In the genomic region with DNA sequence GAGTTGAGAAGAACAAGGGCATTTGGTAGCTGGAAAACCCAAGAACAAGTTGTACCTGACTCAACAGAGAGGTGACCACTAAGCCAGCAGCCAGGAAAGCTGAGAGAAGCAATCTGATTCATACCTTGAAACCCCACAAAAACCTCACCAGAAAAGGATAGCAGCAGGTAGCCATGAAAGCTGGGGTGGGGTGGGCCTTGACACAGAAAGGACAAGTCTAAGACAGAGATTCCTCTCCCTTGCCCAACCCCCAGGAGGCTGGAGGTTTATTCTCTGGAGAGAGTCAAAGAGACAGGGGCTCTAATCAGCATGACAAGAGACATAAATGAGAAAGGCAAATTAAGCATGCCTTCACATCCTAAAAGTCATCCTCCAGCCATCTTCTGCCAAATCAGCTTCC, we compare ENCODE assay signal across 16 cellular contexts.
DNase-seq lines count a peak whose midpoint lies in the region; ATAC-seq, FAIRE-seq and TF ChIP-seq lines count a peak whose summit lies in the region.
"Had no signal": no experiment of that assay in that cellular context is flagged by ENCODE, and none has a peak within 500 bp of the region (broad histone marks: within the 10 kb centered on the region; RNA-seq: fewer than 3 reads in every experiment).

No MANE protein-coding gene starts in this region.

- intact Hi-C loops in HepG2 (cut with micrococcal nuclease; ENCODE audit: unreplicated experiment), result no loop called here

- H3K27me3 ChIP-seq in mesendoderm (ENCODE audit: insufficient read depth, low read length, poor library complexity) (no peaks in the 10 kb centered on the region), tibial nerve (no peaks in the 10 kb centered on the region), HepG2 (ENCODE audit: control insufficient read depth in 1 of 2, insufficient read depth in 2 of 2, low read length in 2 of 2) (no peaks in the 10 kb centered on the region)
- H3K27me3 ChIP-seq: BLaER1 had no signal

- FAIRE-seq in RCC 7860 (lab: Jason Lieb, UNC) (no peak), HepG2 (lab: Jason Lieb, UNC) (no peak)
- FAIRE-seq: endometrium, G401.6, small intestine had no signal

- H3K79me1 ChIP-seq in mesendoderm (ENCODE audit: low read length), result peaks cover 8% of the 10 kb centered on the region

- CTCF ChIA-PET in HepG2 (lab: Yijun Ruan, JAX; ENCODE audit: low intra/inter-chr PET ratio, low total read pairs), result no interaction called here

- H3K36me3 ChIP-seq in mesendoderm (ENCODE audit: control insufficient read depth, insufficient read depth, low read length) (no peaks in the 10 kb centered on the region), tibial nerve (no peaks in the 10 kb centered on the region), HepG2 (replicated peaks in 1 of 2; ENCODE audit: control insufficient read depth in 1 of 2, insufficient read depth in 2 of 2, low read length in 2 of 2) (no peaks in the 10 kb centered on the region)
- H3K36me3 ChIP-seq: BLaER1 had no signal

- no peak overlapping the region for H3K56ac ChIP-seq in mesendoderm (ENCODE audit: low read length)

- H3K27ac ChIP-seq in mesendoderm (ENCODE audit: low read depth, low read length) (no peak overlapping the region), tibial nerve (peak overlapping the region in 2 of 4 donors; percentile 61 to 81), HepG2 (ENCODE audit: extremely low read length, insufficient read depth, low read length) (no peak overlapping the region)
- H3K27ac ChIP-seq: BLaER1 had no signal

- H4K20me1 ChIP-seq in HepG2 (ENCODE audit: insufficient read depth, low read length), result no peaks in the 10 kb centered on the region
- H4K20me1 ChIP-seq: BLaER1 had no signal

- no peak for TF ChIP-seq RAD21 in HepG2 (CRISPR knock-in tag; IDR thresholded peaks at IDR 0.05)

- TF ChIP-seq EP300 in tibial nerve (IDR thresholded peaks at IDR 0.05), result no peak
- TF ChIP-seq EP300 in HepG2 (IDR thresholded peaks at IDR 0.05; ENCODE audit: low read depth in 2 of 2, low read length in 2 of 2), result no peak
- no peak for TF ChIP-seq EP300 in HepG2 (CRISPR knock-in tag; IDR thresholded peaks at IDR 0.05; ENCODE audit: borderline replicate concordance)

- DNase-seq in RCC 7860 (ENCODE audit: low spot score) (peak; percentile 29), mesendoderm (peak; percentile 47), NCI-H2029 treated with DMSO at 0.1 percent for 48 hours (lab: John Stamatoyannopoulos, UW) (no peak), tibial nerve (ENCODE audit: low spot score in 2 of 2) (no peak), HepG2 (ENCODE audit: low spot score) (no peak)
- DNase-seq: NCI-H1417, NCI-H524 treated with DMSO at 0.1 percent for 48 hours, small intestine, T-helper 2 cell had no signal

- H3K79me2 ChIP-seq in mesendoderm (ENCODE audit: control insufficient read depth, insufficient read depth, low read length), result peaks cover 33% of the 10 kb centered on the region
- no peaks in the 10 kb centered on the region for H3K79me2 ChIP-seq in HepG2 (ENCODE audit: insufficient read depth, low read length)

- no peak overlapping the region for H4K5ac ChIP-seq in mesendoderm (ENCODE audit: low read length)

- H3K4me2 ChIP-seq in mesendoderm (ENCODE audit: low read length), result no peak overlapping the region
- H3K4me2 ChIP-seq in HepG2 (ENCODE audit: low read depth, low read length), result no peak overlapping the region
- H3K4me2 ChIP-seq: BLaER1 had no signal

- H3K9ac ChIP-seq in mesendoderm (ENCODE audit: low read length), result no peak overlapping the region
- no peak overlapping the region for H3K9ac ChIP-seq in HepG2 (ENCODE audit: insufficient read depth, low read depth, low read length)
- H3K9ac ChIP-seq: BLaER1 had no signal

- in situ Hi-C loops in HepG2 (cut with HindIII; ENCODE audit: extremely low pct_ligation_motif_present, low pct_unique_long_range_greater_than_20kb), result no loop called here

- H2BK5ac ChIP-seq in mesendoderm (ENCODE audit: low read length), result no peak overlapping the region

- no peak overlapping the region for H3K4me3 ChIP-seq in mesendoderm (ENCODE audit: low read length)
- no peak overlapping the region for H3K4me3 ChIP-seq in tibial nerve
- no peak overlapping the region for H3K4me3 ChIP-seq in HepG2 (replicated peaks in 1 of 3; ENCODE audit: insufficient read depth in 1 of 3, low read depth in 2 of 3, low read length in 3 of 3)
- H3K4me3 ChIP-seq: BLaER1, lung had no signal

- no peaks in the 10 kb centered on the region for H3K9me3 ChIP-seq in tibial nerve
- no peaks in the 10 kb centered on the region for H3K9me3 ChIP-seq in HepG2 (ENCODE audit: low read length)
- H3K9me3 ChIP-seq: BLaER1 had no signal

- no peak overlapping the region for H2BK120ac ChIP-seq in mesendoderm (ENCODE audit: low read depth, low read length)

- TF ChIP-seq POLR2A in tibial nerve (IDR thresholded peaks at IDR 0.05) (no peak), HepG2 (IDR thresholded peaks at IDR 0.05; ENCODE audit: insufficient read depth in 1 of 2, low read depth in 2 of 2, low read length in 2 of 2) (no peak)

- POLR2A ChIA-PET in HepG2 (lab: Yijun Ruan, JAX), result no interaction called here

- H3K18ac ChIP-seq in mesendoderm (ENCODE audit: low read length), result no peak overlapping the region

- peak; percentile 61 for ATAC-seq in GM18868 (IDR thresholded peaks at IDR 0.05; ENCODE audit: unreplicated experiment)
- ATAC-seq in HG02588 (IDR thresholded peaks at IDR 0.05; ENCODE audit: unreplicated experiment), result peak; percentile 47
- no peak for ATAC-seq in HG02884 (IDR thresholded peaks at IDR 0.05; ENCODE audit: unreplicated experiment)
- no peak for ATAC-seq in HepG2

- TF ChIP-seq CTCF in tibial nerve (IDR thresholded peaks at IDR 0.05), result no peak
- no peak for TF ChIP-seq CTCF in HepG2 (CRISPR knock-in tag; IDR thresholded peaks at IDR 0.05)

- H3K4ac ChIP-seq in mesendoderm (ENCODE audit: low read depth, low read length), result no peak overlapping the region

- no peak overlapping the region for H2BK15ac ChIP-seq in mesendoderm (replicated peaks; ENCODE audit: low read depth)

- BruUV-seq in HepG2 (replicated peaks; lab: Mats Ljungman, UMichigan), result no TSS peak

- no peak overlapping the region for H2AFZ ChIP-seq in HepG2 (ENCODE audit: low read length)

- H3K23ac ChIP-seq in mesendoderm (ENCODE audit: low read length), result no peak overlapping the region

- H2AK5ac ChIP-seq in mesendoderm (ENCODE audit: low read length), result no peak overlapping the region

- H3K4me1 ChIP-seq in mesendoderm (ENCODE audit: control insufficient read depth, low read depth, low read length) (peaks cover 14% of the 10 kb centered on the region), tibial nerve (peaks cover 0 to 94% (median 37%) of the 10 kb centered on the region in 4 donors), HepG2 (ENCODE audit: insufficient read depth, low read length) (peaks cover 7% of the 10 kb centered on the region)
- H3K4me1 ChIP-seq: BLaER1 had no signal

- peak overlapping the region; percentile 5 for H4K8ac ChIP-seq in mesendoderm (ENCODE audit: low read depth, low read length)

TF ChIP-seq in HepG2, 621 proteins besides CTCF, POLR2A, EP300 and RAD21 (continues in another document):
- TF ChIP-seq NR1H2 (CRISPR knock-in tag; IDR thresholded peaks at IDR 0.05; ENCODE audit: borderline replicate concordance, low read depth), result no peak
- TF ChIP-seq ZEB1 (IDR thresholded peaks at IDR 0.05; ENCODE audit: insufficient replicate concordance, low read depth), result no peak
- TF ChIP-seq ZBTB7B (CRISPR knock-in tag; IDR thresholded peaks at IDR 0.05), result no peak
- TF ChIP-seq ZNF619 (CRISPR knock-in tag; IDR thresholded peaks at IDR 0.05), result no peak
- TF ChIP-seq, protein P1, sequence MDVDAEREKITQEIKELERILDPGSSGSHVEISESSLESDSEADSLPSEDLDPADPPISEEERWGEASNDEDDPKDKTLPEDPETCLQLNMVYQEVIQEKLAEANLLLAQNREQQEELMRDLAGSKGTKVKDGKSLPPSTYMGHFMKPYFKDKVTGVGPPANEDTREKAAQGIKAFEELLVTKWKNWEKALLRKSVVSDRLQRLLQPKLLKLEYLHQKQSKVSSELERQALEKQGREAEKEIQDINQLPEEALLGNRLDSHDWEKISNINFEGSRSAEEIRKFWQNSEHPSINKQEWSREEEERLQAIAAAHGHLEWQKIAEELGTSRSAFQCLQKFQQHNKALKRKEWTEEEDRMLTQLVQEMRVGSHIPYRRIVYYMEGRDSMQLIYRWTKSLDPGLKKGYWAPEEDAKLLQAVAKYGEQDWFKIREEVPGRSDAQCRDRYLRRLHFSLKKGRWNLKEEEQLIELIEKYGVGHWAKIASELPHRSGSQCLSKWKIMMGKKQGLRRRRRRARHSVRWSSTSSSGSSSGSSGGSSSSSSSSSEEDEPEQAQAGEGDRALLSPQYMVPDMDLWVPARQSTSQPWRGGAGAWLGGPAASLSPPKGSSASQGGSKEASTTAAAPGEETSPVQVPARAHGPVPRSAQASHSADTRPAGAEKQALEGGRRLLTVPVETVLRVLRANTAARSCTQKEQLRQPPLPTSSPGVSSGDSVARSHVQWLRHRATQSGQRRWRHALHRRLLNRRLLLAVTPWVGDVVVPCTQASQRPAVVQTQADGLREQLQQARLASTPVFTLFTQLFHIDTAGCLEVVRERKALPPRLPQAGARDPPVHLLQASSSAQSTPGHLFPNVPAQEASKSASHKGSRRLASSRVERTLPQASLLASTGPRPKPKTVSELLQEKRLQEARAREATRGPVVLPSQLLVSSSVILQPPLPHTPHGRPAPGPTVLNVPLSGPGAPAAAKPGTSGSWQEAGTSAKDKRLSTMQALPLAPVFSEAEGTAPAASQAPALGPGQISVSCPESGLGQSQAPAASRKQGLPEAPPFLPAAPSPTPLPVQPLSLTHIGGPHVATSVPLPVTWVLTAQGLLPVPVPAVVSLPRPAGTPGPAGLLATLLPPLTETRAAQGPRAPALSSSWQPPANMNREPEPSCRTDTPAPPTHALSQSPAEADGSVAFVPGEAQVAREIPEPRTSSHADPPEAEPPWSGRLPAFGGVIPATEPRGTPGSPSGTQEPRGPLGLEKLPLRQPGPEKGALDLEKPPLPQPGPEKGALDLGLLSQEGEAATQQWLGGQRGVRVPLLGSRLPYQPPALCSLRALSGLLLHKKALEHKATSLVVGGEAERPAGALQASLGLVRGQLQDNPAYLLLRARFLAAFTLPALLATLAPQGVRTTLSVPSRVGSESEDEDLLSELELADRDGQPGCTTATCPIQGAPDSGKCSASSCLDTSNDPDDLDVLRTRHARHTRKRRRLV (CRISPR knock-in tag; IDR thresholded peaks at IDR 0.05), result no peak
- no peak for TF ChIP-seq POLR2G (IDR thresholded peaks at IDR 0.05; ENCODE audit: low read depth, low read length)
- no peak for TF ChIP-seq KDM3A (CRISPR knock-in tag; IDR thresholded peaks at IDR 0.05; ENCODE audit: low read depth)
- no peak for TF ChIP-seq ZFAT (CRISPR knock-in tag; conservative IDR thresholded peaks at IDR 0.05)
- no peak for TF ChIP-seq SOX13 (IDR thresholded peaks at IDR 0.05)
- TF ChIP-seq SOX13 (CRISPR knock-in tag; conservative IDR thresholded peaks at IDR 0.05 in 1 of 2, IDR thresholded peaks at IDR 0.05 in 1 of 2), result no peak
- TF ChIP-seq RBM39 (IDR thresholded peaks at IDR 0.05; ENCODE audit: low read depth, low read length, poor library complexity, severe bottlenecking), result no peak
- TF ChIP-seq NFKBIZ (CRISPR knock-in tag; IDR thresholded peaks at IDR 0.05), result no peak
- TF ChIP-seq ZNF530 (CRISPR knock-in tag; IDR thresholded peaks at IDR 0.05; ENCODE audit: low read depth), result no peak
- TF ChIP-seq ZSCAN21 (CRISPR knock-in tag; IDR thresholded peaks at IDR 0.05; ENCODE audit: borderline replicate concordance), result no peak

Comparison
In these comparisons a context has a peak if more than half of its experiments do, and no peak if none do; other contexts are left out.
1. ATAC-seq: peak in GM18868 (single experiment) and HG02588 (single experiment); none in HG02884 (single experiment) and HepG2 (single experiment).
2. DNase-seq: peak in RCC 7860 (single experiment) and mesendoderm (single experiment); none in NCI-H2029 treated with DMSO at 0.1 percent for 48 hours (single experiment), tibial nerve (0 of 2) and HepG2 (single experiment).